ENCODE assay signal across 1 cellular context in genomic region chr19:40442328-40443130, GRCh38.
A peak's percentile ranks its signal among the peaks of the same experiment; 100 is the strongest.
TF ChIP-seq lines count a peak whose summit lies in the region.

No MANE protein-coding gene starts in this region.

TF ChIP-seq in HEK293, 187 proteins besides CTCF, POLR2A, EP300 and RAD21 (continued from another document):
- TF ChIP-seq, protein P1, sequence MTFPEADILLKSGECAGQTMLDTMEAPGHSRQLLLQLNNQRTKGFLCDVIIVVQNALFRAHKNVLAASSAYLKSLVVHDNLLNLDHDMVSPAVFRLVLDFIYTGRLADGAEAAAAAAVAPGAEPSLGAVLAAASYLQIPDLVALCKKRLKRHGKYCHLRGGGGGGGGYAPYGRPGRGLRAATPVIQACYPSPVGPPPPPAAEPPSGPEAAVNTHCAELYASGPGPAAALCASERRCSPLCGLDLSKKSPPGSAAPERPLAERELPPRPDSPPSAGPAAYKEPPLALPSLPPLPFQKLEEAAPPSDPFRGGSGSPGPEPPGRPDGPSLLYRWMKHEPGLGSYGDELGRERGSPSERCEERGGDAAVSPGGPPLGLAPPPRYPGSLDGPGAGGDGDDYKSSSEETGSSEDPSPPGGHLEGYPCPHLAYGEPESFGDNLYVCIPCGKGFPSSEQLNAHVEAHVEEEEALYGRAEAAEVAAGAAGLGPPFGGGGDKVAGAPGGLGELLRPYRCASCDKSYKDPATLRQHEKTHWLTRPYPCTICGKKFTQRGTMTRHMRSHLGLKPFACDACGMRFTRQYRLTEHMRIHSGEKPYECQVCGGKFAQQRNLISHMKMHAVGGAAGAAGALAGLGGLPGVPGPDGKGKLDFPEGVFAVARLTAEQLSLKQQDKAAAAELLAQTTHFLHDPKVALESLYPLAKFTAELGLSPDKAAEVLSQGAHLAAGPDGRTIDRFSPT (tag by site-specific recombination; IDR thresholded peaks at IDR 0.05): no peak
- 0 out of 2 replicates have a peak, but pooled peaks have one; percentile 40 for TF ChIP-seq ZBTB48 (tag by site-specific recombination; IDR thresholded peaks at IDR 0.05)
- TF ChIP-seq ZBTB21 (tag by site-specific recombination; IDR thresholded peaks at IDR 0.05): no peak; the same call in 1 of the 2 replicates
- TF ChIP-seq, protein P2, sequence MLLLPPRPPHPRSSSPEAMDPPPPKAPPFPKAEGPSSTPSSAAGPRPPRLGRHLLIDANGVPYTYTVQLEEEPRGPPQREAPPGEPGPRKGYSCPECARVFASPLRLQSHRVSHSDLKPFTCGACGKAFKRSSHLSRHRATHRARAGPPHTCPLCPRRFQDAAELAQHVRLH (tag by site-specific recombination; IDR thresholded peaks at IDR 0.05): no peak
- TF ChIP-seq MEIS1 (CRISPR knock-in tag; IDR thresholded peaks at IDR 0.05; ENCODE audit: borderline replicate concordance): no peak
- TF ChIP-seq ZFHX2 (tag by site-specific recombination; conservative IDR thresholded peaks at IDR 0.05): peak; percentile 77
- peak; percentile 42 for TF ChIP-seq PRDM1 (tag by site-specific recombination; IDR thresholded peaks at IDR 0.05)
- TF ChIP-seq ZNF623 (tag by site-specific recombination; IDR thresholded peaks at IDR 0.05): peak; percentile 21; the same call in 1 of the 2 replicates
- TF ChIP-seq IKZF3 (tag by site-specific recombination; IDR thresholded peaks at IDR 0.05): peak; percentile 89
- no peak for TF ChIP-seq ZNF704 (tag by site-specific recombination; IDR thresholded peaks at IDR 0.05)
- TF ChIP-seq, protein P3, sequence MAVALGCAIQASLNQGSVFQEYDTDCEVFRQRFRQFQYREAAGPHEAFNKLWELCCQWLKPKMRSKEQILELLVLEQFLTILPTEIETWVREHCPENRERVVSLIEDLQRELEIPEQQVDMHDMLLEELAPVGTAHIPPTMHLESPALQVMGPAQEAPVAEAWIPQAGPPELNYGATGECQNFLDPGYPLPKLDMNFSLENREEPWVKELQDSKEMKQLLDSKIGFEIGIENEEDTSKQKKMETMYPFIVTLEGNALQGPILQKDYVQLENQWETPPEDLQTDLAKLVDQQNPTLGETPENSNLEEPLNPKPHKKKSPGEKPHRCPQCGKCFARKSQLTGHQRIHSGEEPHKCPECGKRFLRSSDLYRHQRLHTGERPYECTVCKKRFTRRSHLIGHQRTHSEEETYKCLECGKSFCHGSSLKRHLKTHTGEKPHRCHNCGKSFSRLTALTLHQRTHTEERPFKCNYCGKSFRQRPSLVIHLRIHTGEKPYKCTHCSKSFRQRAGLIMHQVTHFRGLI (tag by site-specific recombination; IDR thresholded peaks at IDR 0.05): no peak
- peak; percentile 98 for TF ChIP-seq ZBTB20 (tag by site-specific recombination; IDR thresholded peaks at IDR 0.05)
- TF ChIP-seq REPIN1 (tag by site-specific recombination; IDR thresholded peaks at IDR 0.05; ENCODE audit: low read depth): 0 out of 2 replicates have a peak, but pooled peaks have one; percentile 79
- TF ChIP-seq ZNF404 (tag by site-specific recombination; IDR thresholded peaks at IDR 0.05): no peak
- TF ChIP-seq ZNF335 (tag by site-specific recombination; conservative IDR thresholded peaks at IDR 0.05): peak; percentile 49; the same call in 1 of the 2 replicates
- TF ChIP-seq, protein P4, sequence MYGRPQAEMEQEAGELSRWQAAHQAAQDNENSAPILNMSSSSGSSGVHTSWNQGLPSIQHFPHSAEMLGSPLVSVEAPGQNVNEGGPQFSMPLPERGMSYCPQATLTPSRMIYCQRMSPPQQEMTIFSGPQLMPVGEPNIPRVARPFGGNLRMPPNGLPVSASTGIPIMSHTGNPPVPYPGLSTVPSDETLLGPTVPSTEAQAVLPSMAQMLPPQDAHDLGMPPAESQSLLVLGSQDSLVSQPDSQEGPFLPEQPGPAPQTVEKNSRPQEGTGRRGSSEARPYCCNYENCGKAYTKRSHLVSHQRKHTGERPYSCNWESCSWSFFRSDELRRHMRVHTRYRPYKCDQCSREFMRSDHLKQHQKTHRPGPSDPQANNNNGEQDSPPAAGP (tag by site-specific recombination; IDR thresholded peaks at IDR 0.05): no peak
- no peak for TF ChIP-seq ZBTB8A (tag by site-specific recombination; IDR thresholded peaks at IDR 0.05)
- TF ChIP-seq ZNF555 (tag by site-specific recombination; conservative IDR thresholded peaks at IDR 0.05): no peak
- TF ChIP-seq, protein P5, sequence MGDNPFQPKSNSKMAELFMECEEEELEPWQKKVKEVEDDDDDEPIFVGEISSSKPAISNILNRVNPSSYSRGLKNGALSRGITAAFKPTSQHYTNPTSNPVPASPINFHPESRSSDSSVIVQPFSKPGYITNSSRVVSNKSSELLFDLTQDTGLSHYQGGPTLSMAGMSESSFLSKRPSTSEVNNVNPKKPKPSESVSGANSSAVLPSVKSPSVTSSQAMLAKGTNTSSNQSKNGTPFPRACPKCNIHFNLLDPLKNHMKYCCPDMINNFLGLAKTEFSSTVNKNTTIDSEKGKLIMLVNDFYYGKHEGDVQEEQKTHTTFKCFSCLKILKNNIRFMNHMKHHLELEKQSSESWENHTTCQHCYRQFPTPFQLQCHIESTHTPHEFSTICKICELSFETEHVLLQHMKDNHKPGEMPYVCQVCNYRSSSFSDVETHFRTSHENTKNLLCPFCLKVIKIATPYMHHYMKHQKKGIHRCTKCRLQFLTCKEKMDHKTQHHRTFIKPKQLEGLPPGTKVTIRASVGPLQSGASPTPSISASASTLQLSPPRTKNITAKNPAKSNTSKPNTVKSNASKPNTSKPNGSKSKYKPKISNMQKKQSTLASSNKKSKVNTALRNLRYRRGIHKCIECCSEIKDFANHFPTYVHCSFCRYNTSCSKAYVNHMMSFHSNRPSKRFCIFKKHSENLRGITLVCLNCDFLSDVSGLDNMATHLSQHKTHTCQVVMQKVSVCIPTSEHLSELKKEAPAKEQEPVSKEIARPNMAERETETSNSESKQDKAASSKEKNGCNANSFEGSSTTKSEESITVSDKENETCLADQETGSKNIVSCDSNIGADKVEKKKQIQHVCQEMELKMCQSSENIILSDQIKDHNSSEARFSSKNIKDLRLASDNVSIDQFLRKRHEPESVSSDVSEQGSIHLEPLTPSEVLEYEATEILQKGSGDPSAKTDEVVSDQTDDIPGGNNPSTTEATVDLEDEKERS (tag by site-specific recombination; IDR thresholded peaks at IDR 0.05): no peak; the same call in 1 of the 2 replicates
